ENCODE assay signal across 19 cellular contexts in genomic region chr19:3149089-3149488, GRCh38. TPM values are rescaled to one million over a fixed set of nuclear protein-coding genes. Genes with fewer than 3 reads are reported as not detected.
A peak's percentile ranks its signal among the peaks of the same experiment; 100 is the strongest.
DNase-seq lines count a peak whose midpoint lies in the region; ATAC-seq, FAIRE-seq and TF ChIP-seq lines count a peak whose summit lies in the region.
"Had no signal": no experiment of that assay in that cellular context is flagged by ENCODE, and none has a peak within 500 bp of the region (broad histone marks: within the 10 kb centered on the region; RNA-seq: fewer than 3 reads in every experiment).

No MANE protein-coding gene starts in this region.

- no peak for DNase-seq in activated naive CD8-positive, alpha-beta T cell treated with anti-CD3 and anti-CD28 coated beads, Interleukin-2, amount 10 ng/mL, durations not matched to agents 7 days and 5 days
- no peak for DNase-seq in activated naive CD8-positive, alpha-beta T cell treated with anti-CD3 and anti-CD28 coated beads for 36 hours
- no peak for DNase-seq in bronchial epithelial cell (ENCODE audit: low read depth)
- peak; percentile 21 to 32 for DNase-seq in aorta
- DNase-seq in left ventricle myocardium superior, result no peak
- DNase-seq in activated effector memory CD4-positive, alpha-beta T cell treated with anti-CD3 and anti-CD28 coated beads, Interleukin-2, amount 50 U/mL, for 16 hours, result no peak
- no peak for DNase-seq in hippocampal formation (lab: John Stamatoyannopoulos, UW)
- DNase-seq: GDM1, H9, MV-4-11, NCI-H1417 treated with DMSO at 0.1 percent for 48 hours, NCI-H1930, NCI-H446, NCI-H69, SIG-M5 had no signal

- FAIRE-seq in bronchial epithelial cell (lab: Jason Lieb, UNC), result peak; percentile 98
- FAIRE-seq: GM19239 had no signal

- peaks cover 22% of the 10 kb centered on the region for H3K36me3 Mint-ChIP-seq in activated naive CD8-positive, alpha-beta T cell treated with anti-CD3 and anti-CD28 coated beads, Interleukin-2, amount 10 ng/mL, durations not matched to agents 7 days and 5 days
- H3K36me3 Mint-ChIP-seq in activated naive CD8-positive, alpha-beta T cell treated with anti-CD3 and anti-CD28 coated beads for 36 hours, result no peaks in the 10 kb centered on the region

- no peak overlapping the region for H3K4me3 Mint-ChIP-seq in activated naive CD8-positive, alpha-beta T cell treated with anti-CD3 and anti-CD28 coated beads, Interleukin-2, amount 10 ng/mL, durations not matched to agents 7 days and 5 days
- no peak overlapping the region for H3K4me3 Mint-ChIP-seq in activated naive CD8-positive, alpha-beta T cell treated with anti-CD3 and anti-CD28 coated beads for 36 hours
- H3K4me3 Mint-ChIP-seq: H9 had no signal

- no peaks in the 10 kb centered on the region for H3K4me1 ChIP-seq in aorta (ENCODE audit: control insufficient read depth in 1 of 2, insufficient read depth in 2 of 2, low read length in 2 of 2)

- WGBS in aorta, 2 donors, result 89 to 94% methylated on average over 6 of the region's 6 CpGs

- no peak for TF ChIP-seq CTCF in bronchial epithelial cell (IDR thresholded peaks at IDR 0.05; ENCODE audit: insufficient read depth, low read length, severe bottlenecking)

- POLR2A ChIA-PET in activated naive CD8-positive, alpha-beta T cell treated with anti-CD3 and anti-CD28 coated beads, Interleukin-2, amount 10 ng/mL, durations not matched to agents 7 days and 5 days (lab: Charles Lee), result no interaction called here

- H3K27ac Mint-ChIP-seq in activated naive CD8-positive, alpha-beta T cell treated with anti-CD3 and anti-CD28 coated beads, Interleukin-2, amount 10 ng/mL, durations not matched to agents 7 days and 5 days, result peak overlapping the region; percentile 12
- H3K27ac Mint-ChIP-seq in activated naive CD8-positive, alpha-beta T cell treated with anti-CD3 and anti-CD28 coated beads for 36 hours, result no peak overlapping the region

- no peaks in the 10 kb centered on the region for H3K9me3 Mint-ChIP-seq in activated naive CD8-positive, alpha-beta T cell treated with anti-CD3 and anti-CD28 coated beads, Interleukin-2, amount 10 ng/mL, durations not matched to agents 7 days and 5 days
- H3K9me3 Mint-ChIP-seq in activated naive CD8-positive, alpha-beta T cell treated with anti-CD3 and anti-CD28 coated beads for 36 hours, result no peaks in the 10 kb centered on the region

- H3K27me3 ChIP-seq in bronchial epithelial cell (ENCODE audit: control insufficient read depth, insufficient read depth, low read length) (no peaks in the 10 kb centered on the region), aorta (ENCODE audit: control insufficient read depth in 1 of 2, insufficient read depth in 2 of 2, low read length in 1 of 2) (no peaks in the 10 kb centered on the region)

- H3K4me1 Mint-ChIP-seq in activated naive CD8-positive, alpha-beta T cell treated with anti-CD3 and anti-CD28 coated beads, Interleukin-2, amount 10 ng/mL, durations not matched to agents 7 days and 5 days, result peaks cover 9% of the 10 kb centered on the region
- no peaks in the 10 kb centered on the region for H3K4me1 Mint-ChIP-seq in activated naive CD8-positive, alpha-beta T cell treated with anti-CD3 and anti-CD28 coated beads for 36 hours

- intact Hi-C loops in aorta (cut with DNase I), result no loop called here
- intact Hi-C loops in left ventricle myocardium superior (cut with micrococcal nuclease), result no loop called here

- H3K27me3 Mint-ChIP-seq in activated naive CD8-positive, alpha-beta T cell treated with anti-CD3 and anti-CD28 coated beads, Interleukin-2, amount 10 ng/mL, durations not matched to agents 7 days and 5 days, result no peaks in the 10 kb centered on the region
- H3K27me3 Mint-ChIP-seq in activated naive CD8-positive, alpha-beta T cell treated with anti-CD3 and anti-CD28 coated beads for 36 hours, result no peaks in the 10 kb centered on the region

- H3K27ac ChIP-seq in KOPT-K1 (ENCODE audit: low read depth, low read length, poor library complexity, severe bottlenecking) (peak overlapping the region; percentile 99), aorta (ENCODE audit: low read depth in 1 of 2, low read length in 2 of 2) (no peak overlapping the region)

- H3K9me3 ChIP-seq in KOPT-K1 (ENCODE audit: insufficient read depth, low read length, poor library complexity, severe bottlenecking), result no peaks in the 10 kb centered on the region
- H3K9me3 ChIP-seq in aorta (ENCODE audit: control insufficient read depth, low read length), result no peaks in the 10 kb centered on the region

- H3K36me3 ChIP-seq in KOPT-K1 (ENCODE audit: insufficient read depth, low read length) (peaks cover 90% of the 10 kb centered on the region), bronchial epithelial cell (ENCODE audit: control insufficient read depth, insufficient read depth, low read length) (peaks cover 33% of the 10 kb centered on the region), aorta (ENCODE audit: control insufficient read depth in 1 of 2, insufficient read depth in 2 of 2, low read length in 1 of 2) (no peaks in the 10 kb centered on the region)

- ATAC-seq in activated naive CD8-positive, alpha-beta T cell treated with anti-CD3 and anti-CD28 coated beads, Interleukin-2, amount 10 ng/mL, durations not matched to agents 7 days and 5 days (ENCODE audit: low read depth), result no peak
- no peak for ATAC-seq in aorta (ENCODE audit: low FRiP score)
- ATAC-seq in left ventricle myocardium superior, result no peak

- H3K4me3 ChIP-seq in bronchial epithelial cell (ENCODE audit: low read depth, low read length) (no peak overlapping the region), aorta (ENCODE audit: low read length in 2 of 2) (no peak overlapping the region)

RNA-seq across cellular contexts. Expression of gene GNA15, which starts 13.3 kb away (rescaled TPM):
- 10 to 100 TPM; 17.9 to 19.5 TPM for total RNA-seq in activated naive CD8-positive, alpha-beta T cell treated with anti-CD3 and anti-CD28 coated beads, Interleukin-2, amount 10 ng/mL, durations not matched to agents 7 days and 5 days
- total RNA-seq in activated naive CD8-positive, alpha-beta T cell treated with anti-CD3 and anti-CD28 coated beads for 36 hours, result 1 to 10 TPM; 7.5 to 7.8 TPM
- total RNA-seq in bronchial epithelial cell (85.0 and 106 TPM in 2 replicates), aorta (10 to 100 TPM in 1 of 2 donors, 1 to 10 TPM in 1; 8.7 to 12.5 TPM), left ventricle myocardium superior (2.1 TPM)
- 1 to 10 TPM; 1.8 to 5.3 TPM for polyA plus RNA-seq in aorta
- total RNA-seq: H9, OCI-LY7 had no signal

RNA-seq across cellular contexts. Expression of gene S1PR4, which starts 29.5 kb away (rescaled TPM):
- 100 to 1,000 TPM; 133 to 134 TPM for total RNA-seq in activated naive CD8-positive, alpha-beta T cell treated with anti-CD3 and anti-CD28 coated beads, Interleukin-2, amount 10 ng/mL, durations not matched to agents 7 days and 5 days
- total RNA-seq in activated naive CD8-positive, alpha-beta T cell treated with anti-CD3 and anti-CD28 coated beads for 36 hours, result 10 to 100 TPM; 37.5 to 42.7 TPM
- total RNA-seq in bronchial epithelial cell (0.26 and 0.90 TPM in 2 replicates), aorta (1 to 10 TPM; 2.4 to 2.5 TPM), left ventricle myocardium superior (1.0 TPM)
- under 1 TPM; 0.50 to 0.79 TPM for polyA plus RNA-seq in aorta
- total RNA-seq: H9 had no signal
- polyA plus RNA-seq: BJ had no signal

RNA-seq across cellular contexts. Expression of gene NCLN, which starts 36.6 kb away (rescaled TPM):
- 10 to 100 TPM; 51.1 to 53.8 TPM for total RNA-seq in activated naive CD8-positive, alpha-beta T cell treated with anti-CD3 and anti-CD28 coated beads, Interleukin-2, amount 10 ng/mL, durations not matched to agents 7 days and 5 days
- total RNA-seq in activated naive CD8-positive, alpha-beta T cell treated with anti-CD3 and anti-CD28 coated beads for 36 hours, result 10 to 100 TPM; 86.5 to 91.3 TPM
- 37.9 and 41.6 TPM in 2 replicates for total RNA-seq in bronchial epithelial cell
- total RNA-seq in aorta, result 10 to 100 TPM; 26.1 to 29.6 TPM
- 10 to 100 TPM; 14.7 to 47.0 TPM for polyA plus RNA-seq in aorta
- 27.8 TPM for total RNA-seq in left ventricle myocardium superior

RNA-seq across cellular contexts. Expression of gene GNA11, which starts 54.9 kb away (rescaled TPM):
- total RNA-seq in activated naive CD8-positive, alpha-beta T cell treated with anti-CD3 and anti-CD28 coated beads, Interleukin-2, amount 10 ng/mL, durations not matched to agents 7 days and 5 days, result under 1 TPM; 0.44 to 0.71 TPM
- 1 to 10 TPM; 4.5 to 4.6 TPM for total RNA-seq in activated naive CD8-positive, alpha-beta T cell treated with anti-CD3 and anti-CD28 coated beads for 36 hours
- total RNA-seq in bronchial epithelial cell (47.9 and 48.1 TPM in 2 replicates), aorta (10 to 100 TPM; 57.1 to 65.6 TPM), left ventricle myocardium superior (74.6 TPM)
- 10 to 100 TPM; 43.2 to 44.2 TPM for polyA plus RNA-seq in aorta

Comparison
In these comparisons a context has a peak if more than half of its experiments do, and no peak if none do; other contexts are left out.
1. DNase-seq: peak in aorta (2 of 2); none in activated naive CD8-positive, alpha-beta T cell treated with anti-CD3 and anti-CD28 coated beads, Interleukin-2, amount 10 ng/mL, durations not matched to agents 7 days and 5 days (single experiment), activated naive CD8-positive, alpha-beta T cell treated with anti-CD3 and anti-CD28 coated beads for 36 hours (single experiment), bronchial epithelial cell (single experiment), left ventricle myocardium superior (single experiment), activated effector memory CD4-positive, alpha-beta T cell treated with anti-CD3 and anti-CD28 coated beads, Interleukin-2, amount 50 U/mL, for 16 hours (single experiment) and hippocampal formation (0 of 2).
2. RNA of gene S1PR4, which starts 29.5 kb away (total RNA-seq): 133 to 134 TPM in activated naive CD8-positive, alpha-beta T cell treated with anti-CD3 and anti-CD28 coated beads, Interleukin-2, amount 10 ng/mL, durations not matched to agents 7 days and 5 days and 37.5 to 42.7 TPM in activated naive CD8-positive, alpha-beta T cell treated with anti-CD3 and anti-CD28 coated beads for 36 hours; 2.4 to 2.5 TPM in aorta, 1.0 TPM in left ventricle myocardium superior (single experiment) and 0.26 to 0.90 TPM in bronchial epithelial cell; every median in the first group is over 10 times any median in the second.